Comparison of ENCODE assay signal across 10 cellular contexts in the genomic region with DNA sequence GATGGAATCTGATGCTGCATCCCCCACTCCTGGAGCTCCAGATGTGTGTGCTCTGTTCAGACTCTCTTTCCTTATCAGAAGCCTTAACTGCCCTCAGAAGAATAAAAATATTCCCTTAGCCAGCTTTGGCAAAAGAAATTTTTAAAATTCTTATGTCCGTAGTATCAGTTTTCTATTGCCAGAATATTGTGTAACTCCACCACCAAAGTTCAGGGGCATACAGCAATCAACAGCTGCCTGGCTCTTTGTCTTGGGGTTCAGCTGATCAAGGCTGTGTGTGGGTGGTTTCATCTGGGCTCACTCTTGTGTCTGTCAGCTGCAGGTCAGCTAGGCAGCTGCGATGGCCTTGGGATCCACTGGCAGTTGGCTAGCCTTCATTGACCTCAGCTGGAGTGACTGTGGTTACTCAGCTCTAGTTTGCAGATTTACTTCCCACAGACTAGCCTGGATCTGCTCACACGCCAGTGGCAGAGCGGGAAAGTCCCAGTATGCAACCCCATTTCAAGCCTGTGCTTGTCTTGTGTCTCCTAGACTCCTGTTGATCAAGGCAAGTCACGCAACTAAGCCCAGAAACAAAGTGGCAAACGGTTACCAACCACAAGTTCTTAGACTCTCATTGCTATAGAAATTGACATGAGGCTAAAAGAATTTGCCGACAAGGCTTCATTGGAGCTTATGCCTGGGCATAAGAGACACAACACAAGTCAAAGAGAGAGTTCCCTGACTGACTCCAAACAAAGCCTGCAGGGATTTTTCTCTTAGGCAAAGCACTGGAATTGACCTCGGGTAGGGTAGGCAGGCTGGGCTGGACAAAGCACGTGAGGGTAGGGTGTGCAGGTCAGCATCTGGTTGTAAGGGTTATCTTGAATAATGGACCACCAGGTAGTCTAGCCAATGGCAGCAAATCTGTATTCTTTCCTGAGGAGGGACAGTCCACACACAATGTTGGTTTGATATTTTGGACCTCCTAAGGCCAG. TPM values are rescaled to one million over a fixed set of nuclear protein-coding genes. Genes with fewer than 3 reads are reported as not detected.
DNase-seq lines count a peak whose midpoint lies in the region; ATAC-seq and TF ChIP-seq lines count a peak whose summit lies in the region.
"Had no signal": no experiment of that assay in that cellular context is flagged by ENCODE, and none has a peak within 500 bp of the region (broad histone marks: within the 10 kb centered on the region; RNA-seq: fewer than 3 reads in every experiment).

No MANE protein-coding gene starts in this region.

- no peaks in the 10 kb centered on the region for H3K9me3 Mint-ChIP-seq in stimulated activated memory B cell treated with anti-CD40 and anti-IgM and Interleukin-4, amounts not matched to agents 10 μg/mL and 1 μg/mL and 100 μg/mL, for 72 hours
- H3K9me3 Mint-ChIP-seq in chondrocyte (ENCODE audit: low read depth): no peaks in the 10 kb centered on the region

- H3K27me3 ChIP-seq in ascending aorta (no peaks in the 10 kb centered on the region), hepatocyte (no peaks in the 10 kb centered on the region)

- no peaks in the 10 kb centered on the region for H3K9me2 ChIP-seq in hepatocyte (replicated peaks; ENCODE audit: insufficient read depth)

- peak overlapping the region; percentile 47 for H3K27ac Mint-ChIP-seq in stimulated activated memory B cell treated with anti-CD40 and anti-IgM and Interleukin-4, amounts not matched to agents 10 μg/mL and 1 μg/mL and 100 μg/mL, for 72 hours
- no peak overlapping the region for H3K27ac Mint-ChIP-seq in chondrocyte (ENCODE audit: unreplicated experiment)

- WGBS in hepatocyte (ENCODE audit: low lambda C conversion rate, missing lambda C conversion rate): 95% methylated on average over 9 of the region's 9 CpGs

- H4K20me1 ChIP-seq in hepatocyte (ENCODE audit: insufficient read depth, poor library complexity, severe bottlenecking): no peaks in the 10 kb centered on the region

- H3K27ac ChIP-seq in ascending aorta: peak overlapping the region; percentile 20 to 50
- H3K27ac ChIP-seq in hepatocyte: peak overlapping the region; percentile 1

- H3K4me1 ChIP-seq in ascending aorta (no peaks in the 10 kb centered on the region), hepatocyte (ENCODE audit: insufficient read depth) (no peaks in the 10 kb centered on the region)

- no peaks in the 10 kb centered on the region for H3K27me3 Mint-ChIP-seq in stimulated activated memory B cell treated with anti-CD40 and anti-IgM and Interleukin-4, amounts not matched to agents 10 μg/mL and 1 μg/mL and 100 μg/mL, for 72 hours
- no peaks in the 10 kb centered on the region for H3K27me3 Mint-ChIP-seq in chondrocyte (ENCODE audit: low read depth)
- H3K27me3 Mint-ChIP-seq: activated naive CD8-positive, alpha-beta T cell had no signal

- H3K4me2 ChIP-seq in hepatocyte: no peak overlapping the region

- H2AFZ ChIP-seq in hepatocyte: no peak overlapping the region

- intact Hi-C loops in ascending aorta (cut with DNase I): no loop called here

- ATAC-seq in HG02610 (IDR thresholded peaks at IDR 0.05; ENCODE audit: unreplicated experiment): peak; percentile 73
- no peak for ATAC-seq in stimulated activated memory B cell treated with anti-CD40 and anti-IgM and Interleukin-4, amounts not matched to agents 10 μg/mL and 1 μg/mL and 100 μg/mL, for 72 hours
- ATAC-seq: PC-3 had no signal

- H3K36me3 ChIP-seq in ascending aorta (peaks cover 48 to 63% of the 10 kb centered on the region in 2 donors), hepatocyte (replicated peaks; ENCODE audit: insufficient read depth, low read depth) (no peaks in the 10 kb centered on the region)

- H3K9me3 ChIP-seq in ascending aorta (no peaks in the 10 kb centered on the region), hepatocyte (ENCODE audit: low read depth) (no peaks in the 10 kb centered on the region)

- no peaks in the 10 kb centered on the region for H3K79me2 ChIP-seq in hepatocyte

- H3K4me1 Mint-ChIP-seq in stimulated activated memory B cell treated with anti-CD40 and anti-IgM and Interleukin-4, amounts not matched to agents 10 μg/mL and 1 μg/mL and 100 μg/mL, for 72 hours: peaks cover 15% of the 10 kb centered on the region
- peaks cover 25% of the 10 kb centered on the region for H3K4me1 Mint-ChIP-seq in chondrocyte (ENCODE audit: low read depth)

- no peak overlapping the region for H3K4me3 Mint-ChIP-seq in stimulated activated memory B cell treated with anti-CD40 and anti-IgM and Interleukin-4, amounts not matched to agents 10 μg/mL and 1 μg/mL and 100 μg/mL, for 72 hours
- H3K4me3 Mint-ChIP-seq in chondrocyte (ENCODE audit: unreplicated experiment): no peak overlapping the region
- H3K4me3 Mint-ChIP-seq: activated naive CD8-positive, alpha-beta T cell had no signal

- H3K4me3 ChIP-seq in ascending aorta (no peak overlapping the region), hepatocyte (no peak overlapping the region)

- peaks cover 47% of the 10 kb centered on the region for H3K36me3 Mint-ChIP-seq in stimulated activated memory B cell treated with anti-CD40 and anti-IgM and Interleukin-4, amounts not matched to agents 10 μg/mL and 1 μg/mL and 100 μg/mL, for 72 hours
- peaks cover 20% of the 10 kb centered on the region for H3K36me3 Mint-ChIP-seq in chondrocyte (ENCODE audit: low read depth)
- H3K36me3 Mint-ChIP-seq: activated naive CD8-positive, alpha-beta T cell had no signal

- TF ChIP-seq CTCF in ascending aorta (IDR thresholded peaks at IDR 0.05) (no peak), hepatocyte (IDR thresholded peaks at IDR 0.05; ENCODE audit: poor library complexity) (no peak), chondrocyte (IDR thresholded peaks at IDR 0.05) (no peak)

- DNase-seq in ascending aorta (ENCODE audit: low spot score in 2 of 2) (no peak), hepatocyte (ENCODE audit: low spot score) (no peak), chondrocyte (ENCODE audit: low spot score) (no peak), NCI-H2196 (lab: John Stamatoyannopoulos, UW; ENCODE audit: unreplicated experiment) (no peak), SW480 (ENCODE audit: low spot score) (no peak)
- no peak for DNase-seq in activated CD4-positive, alpha-beta T cell treated with anti-CD3 and anti-CD28 coated beads for 48 hours
- DNase-seq: PC-3 had no signal

RNA-seq across cellular contexts. Expression of a gene that starts 7.5 kb away (rescaled TPM):
- total RNA-seq in ascending aorta: 44.9 TPM
- 26.4 and 32.8 TPM in 2 replicates for total RNA-seq in hepatocyte
- polyA plus RNA-seq in hepatocyte: 36.5 and 48.6 TPM in 2 replicates
- total RNA-seq in chondrocyte: 39.2 to 60.0 TPM (median 46.7 TPM) in 3 replicates

RNA-seq across cellular contexts. Expression of a gene that starts 8.0 kb away (rescaled TPM):
- total RNA-seq in ascending aorta: 215 TPM
- total RNA-seq in hepatocyte: 34.8 and 37.2 TPM in 2 replicates
- 31.5 and 35.9 TPM in 2 replicates for polyA plus RNA-seq in hepatocyte
- 40.8 to 60.0 TPM (median 41.4 TPM) in 3 replicates for total RNA-seq in chondrocyte

RNA-seq across cellular contexts. Expression of a gene that starts 22.7 kb away (rescaled TPM):
- total RNA-seq in ascending aorta: 64.9 TPM
- total RNA-seq in hepatocyte: 26.9 and 28.7 TPM in 2 replicates
- polyA plus RNA-seq in hepatocyte: 20.5 and 21.1 TPM in 2 replicates
- 9.3 to 14.4 TPM (median 9.8 TPM) in 3 replicates for total RNA-seq in chondrocyte

RNA-seq across cellular contexts. Expression of a gene that starts 36.6 kb away (rescaled TPM):
- 7.3 TPM for total RNA-seq in ascending aorta
- total RNA-seq in hepatocyte: 41.5 and 42.3 TPM in 2 replicates
- 98.4 and 104 TPM in 2 replicates for polyA plus RNA-seq in hepatocyte
- total RNA-seq in chondrocyte: 31.9 to 41.4 TPM (median 32.2 TPM) in 3 replicates

RNA-seq across cellular contexts. Expression of a gene that starts 36.8 kb away (rescaled TPM):
- 130 TPM for total RNA-seq in ascending aorta
- 207 and 215 TPM in 2 replicates for total RNA-seq in hepatocyte
- polyA plus RNA-seq in hepatocyte: 166 and 177 TPM in 2 replicates
- total RNA-seq in chondrocyte: 188 to 264 TPM (median 194 TPM) in 3 replicates
